18 cellular contexts compared by ENCODE assay signal in the genomic region with DNA sequence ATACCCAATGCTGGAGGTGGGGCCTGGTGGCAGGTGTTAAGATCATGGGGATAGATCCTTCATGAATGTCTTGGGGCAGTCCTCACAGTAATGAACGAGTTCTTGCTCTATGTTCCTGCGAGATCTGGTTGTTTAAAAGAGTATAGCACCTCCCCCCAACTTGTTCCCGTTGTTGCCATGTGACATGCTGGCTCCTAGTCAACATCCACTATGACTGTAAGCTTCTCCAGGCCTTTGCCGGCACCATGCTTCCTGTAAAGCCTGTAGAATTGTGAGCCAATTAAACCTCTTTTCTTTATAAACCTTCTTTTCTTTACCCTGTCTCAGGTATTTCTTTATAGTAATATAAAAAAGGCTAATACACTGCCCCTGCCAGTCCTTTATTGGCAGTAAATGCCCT. TPM values are rescaled to one million over a fixed set of nuclear protein-coding genes. Genes with fewer than 3 reads are reported as not detected.
DNase-seq lines count a peak whose midpoint lies in the region; ATAC-seq and TF ChIP-seq lines count a peak whose summit lies in the region.
"Had no signal": no experiment of that assay in that cellular context is flagged by ENCODE, and none has a peak within 500 bp of the region (broad histone marks: within the 10 kb centered on the region; RNA-seq: fewer than 3 reads in every experiment).

No MANE protein-coding gene starts in this region.

- no peaks in the 10 kb centered on the region for H3K27me3 ChIP-seq in heart left ventricle
- H3K27me3 ChIP-seq in ovary, result no peaks in the 10 kb centered on the region
- no peaks in the 10 kb centered on the region for H3K27me3 ChIP-seq in uterus
- H3K27me3 ChIP-seq in CD4-positive, alpha-beta memory T cell (ENCODE audit: insufficient read depth, low read length), result no peaks in the 10 kb centered on the region

- H3K4me1 Mint-ChIP-seq in CD4-positive, alpha-beta memory T cell, result peaks cover 2 to 22% (median 15%) of the 10 kb centered on the region in 4 donors

- H3K9me3 Mint-ChIP-seq in CD4-positive, alpha-beta memory T cell, result no peaks in the 10 kb centered on the region
- H3K9me3 Mint-ChIP-seq: activated T-helper 17 cell treated with anti-CD3 and anti-CD28 coated beads, Interleukin-2, amount 50 U/mL, for 72 hours; CD4-positive, alpha-beta T cell had no signal

- POLR2A ChIA-PET in CD4-positive, alpha-beta memory T cell (lab: Charles Lee; ENCODE audit: partially characterized antibody), result no interaction called here

- no peak overlapping the region for H3K4me3 Mint-ChIP-seq in CD4-positive, alpha-beta memory T cell
- H3K4me3 Mint-ChIP-seq: activated T-helper 17 cell treated with anti-CD3 and anti-CD28 coated beads, Interleukin-2, amount 50 U/mL, for 72 hours; CD4-positive, alpha-beta T cell; GM23338; nephron progenitor cell had no signal

- H3K36me3 ChIP-seq in heart left ventricle, result peaks cover 0 to 30% (median 18%) of the 10 kb centered on the region in 9 donors
- H3K36me3 ChIP-seq in ovary, result no peaks in the 10 kb centered on the region
- H3K36me3 ChIP-seq in uterus, result no peaks in the 10 kb centered on the region
- peaks cover 3% of the 10 kb centered on the region for H3K36me3 ChIP-seq in CD4-positive, alpha-beta memory T cell (ENCODE audit: insufficient read depth, low read length)

- peak; percentile 61 for ATAC-seq in Right ventricle myocardium inferior
- ATAC-seq in heart left ventricle, result peak; percentile 73 to 84 (median 78)
- ATAC-seq: activated T-helper 17 cell treated with anti-CD3 and anti-CD28 coated beads, Interleukin-2, amount 50 U/mL, for 72 hours; GM23338 had no signal

- no peak overlapping the region for H3K27ac Mint-ChIP-seq in CD4-positive, alpha-beta memory T cell
- H3K27ac Mint-ChIP-seq: activated T-helper 17 cell treated with anti-CD3 and anti-CD28 coated beads, Interleukin-2, amount 50 U/mL, for 72 hours; CD4-positive, alpha-beta T cell had no signal

- peaks cover 19 to 21% of the 10 kb centered on the region in 2 donors for H3K36me3 Mint-ChIP-seq in CD4-positive, alpha-beta memory T cell

- no peak for TF ChIP-seq CTCF in heart left ventricle (IDR thresholded peaks at IDR 0.05)
- no peak for TF ChIP-seq CTCF in ovary (IDR thresholded peaks at IDR 0.05)
- no peak for TF ChIP-seq CTCF in uterus (IDR thresholded peaks at IDR 0.05)

- H3K4me1 ChIP-seq in heart left ventricle (peaks cover 5 to 30% (median 24%) of the 10 kb centered on the region in 12 donors), ovary (ENCODE audit: insufficient read depth) (peaks cover 13% of the 10 kb centered on the region), uterus (no peaks in the 10 kb centered on the region)
- no peaks in the 10 kb centered on the region for H3K4me1 ChIP-seq in CD4-positive, alpha-beta memory T cell (ENCODE audit: insufficient read depth, low read length)

- H3K4me3 ChIP-seq in heart left ventricle (no peak overlapping the region), ovary (no peak overlapping the region), uterus (no peak overlapping the region)
- no peak overlapping the region for H3K4me3 ChIP-seq in CD4-positive, alpha-beta memory T cell (ENCODE audit: low read length in 2 of 2)
- H3K4me3 ChIP-seq: GM23338, lung had no signal

- WGBS in heart left ventricle, 4 donors, result 10 to 17% (median 12%) methylated on average over 4 of the region's 4 CpGs
- 17 to 30% (median 21%) methylated on average over 4 of the region's 4 CpGs for WGBS in ovary, 3 donors

- TF ChIP-seq POLR2A in heart left ventricle (IDR thresholded peaks at IDR 0.05) (no peak), ovary (IDR thresholded peaks at IDR 0.05) (no peak), uterus (IDR thresholded peaks at IDR 0.05) (no peak)

- intact Hi-C loops in Right ventricle myocardium inferior (cut with DNase I) (no loop called here), cardiac septum (cut with DNase I) (no loop called here), heart left ventricle (cut with DNase I) (no loop called here), ovary (cut with DNase I) (loop anchor here in 1 of 4 donors (10.0 kb wide), 1 partner anchor 1148 kb away; no protein-coding TSS in a partner anchor), uterus (cut with DNase I; ENCODE audit: low total_unique reads) (no loop called here)
- intact Hi-C loops in CD4-positive, alpha-beta memory T cell (cut with micrococcal nuclease), result no loop called here

- CTCF ChIA-PET in CD4-positive, alpha-beta memory T cell (lab: Charles Lee; ENCODE audit: partially characterized antibody), result interaction anchor here (1.0 kb wide), 1 partner anchor 44 kb away, joined by 3 read pairs; no protein-coding TSS in a partner anchor

- H3K27me3 Mint-ChIP-seq in CD4-positive, alpha-beta memory T cell, result no peaks in the 10 kb centered on the region
- H3K27me3 Mint-ChIP-seq: activated T-helper 17 cell treated with anti-CD3 and anti-CD28 coated beads, Interleukin-2, amount 50 U/mL, for 72 hours; CD4-positive, alpha-beta T cell had no signal

- TF ChIP-seq EP300 in ovary (IDR thresholded peaks at IDR 0.05), result no peak

- DNase-seq in Right ventricle myocardium inferior (ENCODE audit: missing footprints) (no peak), cardiac septum (ENCODE audit: low spot score) (no peak), heart left ventricle (peak in 4 of 5 donors; percentile 38 to 54 (median 47)), ovary (peak; percentile 38 to 63 (median 43)), uterus (peak; percentile 42 to 47), DMS53 treated with DMSO at 0.1 percent for 48 hours (lab: John Stamatoyannopoulos, UW; ENCODE audit: unreplicated experiment) (no peak), NCI-H128 (lab: John Stamatoyannopoulos, UW; ENCODE audit: unreplicated experiment) (no peak)
- no peak for DNase-seq in CD4-positive, alpha-beta memory T cell
- DNase-seq: amniotic stem cell; CD4-positive, alpha-beta T cell; cortex of kidney; NCI-H2029; NCI-H524 treated with DMSO at 0.1 percent for 48 hours; nephron progenitor cell; OCI-M1 had no signal

- peak overlapping the region in 7 of 12 donors; percentile 24 to 68 (median 35) for H3K27ac ChIP-seq in heart left ventricle
- peak overlapping the region in 1 of 2 donors; percentile 48 for H3K27ac ChIP-seq in ovary
- H3K27ac ChIP-seq in uterus, result peak overlapping the region; percentile 14 to 42
- no peak overlapping the region for H3K27ac ChIP-seq in CD4-positive, alpha-beta memory T cell (ENCODE audit: low read depth, low read length)

- H3K9me3 ChIP-seq in heart left ventricle (no peaks in the 10 kb centered on the region), ovary (no peaks in the 10 kb centered on the region), uterus (no peaks in the 10 kb centered on the region)
- no peaks in the 10 kb centered on the region for H3K9me3 ChIP-seq in CD4-positive, alpha-beta memory T cell (ENCODE audit: control insufficient read depth in 1 of 2, low read length in 2 of 2)

RNA-seq across cellular contexts. Expression of gene RANBP10, which starts 33.3 kb away (rescaled TPM):
- total RNA-seq in Right ventricle myocardium inferior (11.1 TPM), cardiac septum (16.4 TPM), heart left ventricle (10 to 100 TPM in 6 of 9 donors, 1 to 10 TPM in 3; 7.1 to 19.7 (median 12.3) TPM), ovary (10 to 100 TPM in 6 of 7 donors, 1 to 10 TPM in 1; 8.3 to 19.6 (median 17.1) TPM), uterus (10 to 100 TPM in 1 of 4 donors, 1 to 10 TPM in 3; 4.9 to 22.7 (median 8.5) TPM)
- polyA plus RNA-seq in heart left ventricle (10 to 100 TPM in 1 of 2 donors, 1 to 10 TPM in 1; 5.6 to 11.2 TPM), ovary (10 to 100 TPM; 13.0 to 15.5 TPM)
- total RNA-seq in CD4-positive, alpha-beta memory T cell, result 10 to 100 TPM; 25.6 to 27.8 TPM
- polyA plus RNA-seq in CD4-positive, alpha-beta memory T cell, result 10 to 100 TPM in 1 of 2 donors, 1 to 10 TPM in 1; 7.1 to 14.7 TPM

RNA-seq across cellular contexts. Expression of gene TSNAXIP1, which starts 33.6 kb away (rescaled TPM):
- total RNA-seq in Right ventricle myocardium inferior, result 0.41 TPM
- 0.51 TPM for total RNA-seq in cardiac septum
- total RNA-seq in heart left ventricle, result under 1 TPM in 8 of 9 donors, not detected in 1; 0.16 to 0.93 (median 0.46) TPM
- under 1 TPM; 0.67 to 0.76 TPM for polyA plus RNA-seq in heart left ventricle
- 10 to 100 TPM in 1 of 7 donors, 1 to 10 TPM in 6; 2.4 to 13.1 (median 3.2) TPM for total RNA-seq in ovary
- 1 to 10 TPM; 2.7 to 3.7 TPM for polyA plus RNA-seq in ovary
- total RNA-seq in uterus, result 1 to 10 TPM; 2.7 to 4.9 (median 3.6) TPM
- under 1 TPM; 0.44 to 0.64 TPM for total RNA-seq in CD4-positive, alpha-beta memory T cell
- not detected for polyA plus RNA-seq in CD4-positive, alpha-beta memory T cell

RNA-seq across cellular contexts. Expression of gene GFOD2, which starts 54.0 kb away (rescaled TPM):
- total RNA-seq in Right ventricle myocardium inferior, result 9.0 TPM
- 10.7 TPM for total RNA-seq in cardiac septum
- 10 to 100 TPM in 3 of 9 donors, 1 to 10 TPM in 6; 6.5 to 11.7 (median 9.8) TPM for total RNA-seq in heart left ventricle
- polyA plus RNA-seq in heart left ventricle, result 10 to 100 TPM in 1 of 2 donors, 1 to 10 TPM in 1; 8.2 to 15.4 TPM
- total RNA-seq in ovary, result 10 to 100 TPM in 6 of 7 donors, 1 to 10 TPM in 1; 8.6 to 15.9 (median 13.4) TPM
- polyA plus RNA-seq in ovary, result 10 to 100 TPM in 1 of 2 donors, 1 to 10 TPM in 1; 8.3 to 10.9 TPM
- total RNA-seq in uterus, result 10 to 100 TPM; 11.0 to 28.5 (median 26.3) TPM
- total RNA-seq in CD4-positive, alpha-beta memory T cell, result 10 to 100 TPM; 18.0 to 19.8 TPM
- 10 to 100 TPM; 10.8 to 19.2 TPM for polyA plus RNA-seq in CD4-positive, alpha-beta memory T cell

Comparison
In these comparisons a context has a peak if more than half of its experiments do, and no peak if none do; other contexts are left out.
1. DNase-seq: peak in heart left ventricle (4 of 5), ovary (5 of 5) and uterus (2 of 2); none in Right ventricle myocardium inferior (single experiment), cardiac septum (single experiment), DMS53 treated with DMSO at 0.1 percent for 48 hours (single experiment), CD4-positive, alpha-beta memory T cell (0 of 5) and NCI-H128 (single experiment).